Comparison of ENCODE assay signal across 14 cellular contexts in the genomic region with DNA sequence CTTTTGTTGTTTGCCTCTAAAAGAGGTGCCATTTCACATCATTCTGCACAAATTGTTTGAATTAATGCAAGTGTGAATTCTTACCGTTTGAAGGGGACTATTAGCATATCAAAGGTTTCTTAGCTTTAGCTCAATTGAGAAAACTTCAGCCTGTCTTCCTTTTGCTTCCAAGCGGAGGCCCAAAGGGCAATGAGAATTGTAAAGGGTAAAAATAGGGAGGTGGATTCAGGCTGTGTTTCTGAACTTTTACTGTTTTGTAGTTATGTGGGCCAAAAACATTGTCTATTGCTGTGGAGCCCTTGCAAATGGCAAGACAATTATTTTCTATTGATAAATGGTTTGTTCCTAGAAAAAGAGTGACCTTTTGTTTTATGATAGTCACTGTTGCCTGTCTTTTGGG. TPM values are rescaled to one million over a fixed set of nuclear protein-coding genes. Genes with fewer than 3 reads are reported as not detected.
DNase-seq lines count a peak whose midpoint lies in the region; ATAC-seq and TF ChIP-seq lines count a peak whose summit lies in the region.
"Had no signal": no experiment of that assay in that cellular context is flagged by ENCODE, and none has a peak within 500 bp of the region (broad histone marks: within the 10 kb centered on the region; RNA-seq: fewer than 3 reads in every experiment).

No MANE protein-coding gene starts in this region.

- H3K23ac ChIP-seq in neuronal stem cell (ENCODE audit: low read depth, low read length, poor library complexity): no peak overlapping the region

- no peak overlapping the region for H3K18ac ChIP-seq in neuronal stem cell (ENCODE audit: low read length)

- intact Hi-C loops in activated CD4-positive, alpha-beta memory T cell treated with anti-CD3 and anti-CD28 coated beads for 36 hours (cut with micrococcal nuclease): no loop called here

- DNase-seq in ACHN (peak; percentile 26), Peyer's patch (no peak), foreskin fibroblast (no peak), neuronal stem cell (ENCODE audit: low spot score) (peak; percentile 58), H4 (ENCODE audit: low spot score) (no peak), SW480 (ENCODE audit: low spot score) (no peak)
- no peak for DNase-seq in activated CD4-positive, alpha-beta memory T cell treated with anti-CD3 and anti-CD28 coated beads for 36 hours
- DNase-seq: effector CD8-positive, alpha-beta T cell; left colon; NCI-H1694 had no signal

- H3K9me3 ChIP-seq in Peyer's patch (no peaks in the 10 kb centered on the region), neuronal stem cell (replicated peaks in 1 of 2; ENCODE audit: control insufficient read depth in 2 of 2, insufficient read depth in 1 of 2, low read depth in 1 of 2, low read length in 2 of 2) (no peaks in the 10 kb centered on the region)

- H3K4me1 ChIP-seq in Peyer's patch: no peaks in the 10 kb centered on the region
- H3K4me1 ChIP-seq in neuronal stem cell (ENCODE audit: control insufficient read depth in 2 of 2, insufficient read depth in 1 of 2, low read depth in 1 of 2, low read length in 2 of 2): peaks cover 2 to 18% of the 10 kb centered on the region in 2 donors
- H3K4me1 ChIP-seq: BLaER1 had no signal

- H4K8ac ChIP-seq in neuronal stem cell (ENCODE audit: low read depth, low read length): no peak overlapping the region

- CTCF ChIA-PET in activated CD4-positive, alpha-beta memory T cell treated with anti-CD3 and anti-CD28 coated beads for 36 hours (lab: Charles Lee): no interaction called here

- no CpG with 5 or more reads among the region's 2 CpGs for WGBS in neuronal stem cell (ENCODE audit: extremely low coverage in 2 of 2, insufficient read length in 2 of 2, insufficient replicate concordance in 1 of 2), 2 donors

- H3K4me2 ChIP-seq in neuronal stem cell (ENCODE audit: insufficient read depth, low read length, poor library complexity, severe bottlenecking): peak overlapping the region; percentile 38
- H3K4me2 ChIP-seq: BLaER1 had no signal

- H3K4me3 ChIP-seq in Peyer's patch (peak overlapping the region in 3 of 4 donors; percentile 47 to 74 (median 63)), foreskin fibroblast (ENCODE audit: low read depth in 1 of 2, low read length in 2 of 2) (peak overlapping the region; percentile 73), neuronal stem cell (ENCODE audit: low read length in 2 of 2) (peak overlapping the region; percentile 9 to 92)
- H3K4me3 ChIP-seq: BLaER1 had no signal

- no peak overlapping the region for H3K27ac Mint-ChIP-seq in activated CD4-positive, alpha-beta memory T cell treated with anti-CD3 and anti-CD28 coated beads for 36 hours
- H3K27ac Mint-ChIP-seq: activated T-helper 2 cell treated with anti-CD3 and anti-CD28 coated beads, Interferon-gamma antibody, Interleukin-2, Interleukin-4, amounts not matched to agents 10 μg/mL and 5 μg/mL and 100 μg/mL, durations not matched to agents 14 hours and 24 hours and 36 hours; stimulated activated memory B cell treated with anti-CD40 and anti-IgM and Interleukin-4, amounts not matched to agents 10 μg/mL and 1 μg/mL and 100 μg/mL, for 72 hours had no signal

- no peaks in the 10 kb centered on the region for H3K9me3 Mint-ChIP-seq in activated CD4-positive, alpha-beta memory T cell treated with anti-CD3 and anti-CD28 coated beads for 36 hours
- H3K9me3 Mint-ChIP-seq: activated T-helper 2 cell treated with anti-CD3 and anti-CD28 coated beads, Interferon-gamma antibody, Interleukin-2, Interleukin-4, amounts not matched to agents 10 μg/mL and 5 μg/mL and 100 μg/mL, durations not matched to agents 14 hours and 24 hours and 36 hours; stimulated activated memory B cell treated with anti-CD40 and anti-IgM and Interleukin-4, amounts not matched to agents 10 μg/mL and 1 μg/mL and 100 μg/mL, for 72 hours had no signal

- H2BK5ac ChIP-seq in neuronal stem cell (ENCODE audit: low read length): no peak overlapping the region

- ATAC-seq in GM19463 (IDR thresholded peaks at IDR 0.05; ENCODE audit: unreplicated experiment): no peak
- ATAC-seq: left colon; stimulated activated memory B cell treated with anti-CD40 and anti-IgM and Interleukin-4, amounts not matched to agents 10 μg/mL and 1 μg/mL and 100 μg/mL, for 72 hours had no signal

- H3K36me3 ChIP-seq in Peyer's patch: no peaks in the 10 kb centered on the region
- H3K36me3 ChIP-seq in neuronal stem cell (replicated peaks in 1 of 2; ENCODE audit: control insufficient read depth in 2 of 2, insufficient read depth in 2 of 2, low read length in 2 of 2): no peaks in the 10 kb centered on the region
- H3K36me3 ChIP-seq: BLaER1 had no signal

- no peak overlapping the region for H3K4me3 Mint-ChIP-seq in activated CD4-positive, alpha-beta memory T cell treated with anti-CD3 and anti-CD28 coated beads for 36 hours
- H3K4me3 Mint-ChIP-seq: stimulated activated memory B cell treated with anti-CD40 and anti-IgM and Interleukin-4, amounts not matched to agents 10 μg/mL and 1 μg/mL and 100 μg/mL, for 72 hours had no signal

- H3K9ac ChIP-seq in neuronal stem cell (ENCODE audit: low read depth, low read length, poor library complexity): no peak overlapping the region
- H3K9ac ChIP-seq: BLaER1 had no signal

- no peak overlapping the region for H2BK15ac ChIP-seq in neuronal stem cell (ENCODE audit: low read length)

- H3K4me1 Mint-ChIP-seq in activated CD4-positive, alpha-beta memory T cell treated with anti-CD3 and anti-CD28 coated beads for 36 hours (ENCODE audit: low read depth): peaks cover 3% of the 10 kb centered on the region

- peaks cover 7% of the 10 kb centered on the region for H3K79me1 ChIP-seq in neuronal stem cell (ENCODE audit: low read depth, low read length)

- peaks cover 32% of the 10 kb centered on the region for H3K27me3 Mint-ChIP-seq in activated CD4-positive, alpha-beta memory T cell treated with anti-CD3 and anti-CD28 coated beads for 36 hours

- peaks cover 2% of the 10 kb centered on the region for H3K36me3 Mint-ChIP-seq in activated CD4-positive, alpha-beta memory T cell treated with anti-CD3 and anti-CD28 coated beads for 36 hours
- H3K36me3 Mint-ChIP-seq: stimulated activated memory B cell treated with anti-CD40 and anti-IgM and Interleukin-4, amounts not matched to agents 10 μg/mL and 1 μg/mL and 100 μg/mL, for 72 hours had no signal

- POLR2A ChIA-PET in activated CD4-positive, alpha-beta memory T cell treated with anti-CD3 and anti-CD28 coated beads for 36 hours (lab: Charles Lee): no interaction called here

- H3K14ac ChIP-seq in neuronal stem cell (ENCODE audit: low read length): no peak overlapping the region

- in situ Hi-C loops in ACHN (cut with HindIII; ENCODE audit: low pct_ligation_motif_present, low pct_unique_long_range_greater_than_20kb, low sequenced_read_pairs): no loop called here

- H2AFZ ChIP-seq in neuronal stem cell (ENCODE audit: low read length): no peak overlapping the region

- no peak overlapping the region for H2AK5ac ChIP-seq in neuronal stem cell (ENCODE audit: low read depth, low read length)

- no peak overlapping the region for H2BK120ac ChIP-seq in neuronal stem cell (ENCODE audit: low read depth, low read length)

- TF ChIP-seq CTCF in Peyer's patch (IDR thresholded peaks at IDR 0.05): no peak
- no peak for TF ChIP-seq CTCF in foreskin fibroblast (IDR thresholded peaks at IDR 0.05; ENCODE audit: low read depth, low read length)

- H4K91ac ChIP-seq in neuronal stem cell (ENCODE audit: low read depth, low read length, poor library complexity): no peak overlapping the region

- no peak overlapping the region for H3K27ac ChIP-seq in Peyer's patch
- peak overlapping the region; percentile 98 for H3K27ac ChIP-seq in neuronal stem cell (replicated peaks; ENCODE audit: low read length)
- H3K27ac ChIP-seq: BLaER1 had no signal

- H2BK12ac ChIP-seq in neuronal stem cell (ENCODE audit: low read length): no peak overlapping the region

- TF ChIP-seq POLR2A in Peyer's patch (IDR thresholded peaks at IDR 0.05): no peak

- H3K4ac ChIP-seq in neuronal stem cell (ENCODE audit: low read length): no peak overlapping the region

- H3K27me3 ChIP-seq in Peyer's patch: no peaks in the 10 kb centered on the region
- H3K27me3 ChIP-seq in neuronal stem cell (ENCODE audit: control insufficient read depth in 3 of 3, insufficient read depth in 3 of 3, low read depth in 1 of 3, low read length in 3 of 3): no peaks in the 10 kb centered on the region
- H3K27me3 ChIP-seq: BLaER1 had no signal

RNA-seq across cellular contexts. Expression of a gene that starts 3.6 kb away (rescaled TPM):
- 10 to 100 TPM in 2 of 4 donors, 1 to 10 TPM in 2; 6.1 to 48.7 (median 16.2) TPM for total RNA-seq in Peyer's patch
- 98.5 TPM for polyA plus RNA-seq in neuronal stem cell (2013, experiment 1 of 2)
- 102 TPM for polyA plus RNA-seq in neuronal stem cell (2013, experiment 2 of 2)
- total RNA-seq in activated CD4-positive, alpha-beta memory T cell treated with anti-CD3 and anti-CD28 coated beads for 36 hours: not detected
- 29.4 and 36.4 TPM in 2 replicates for total RNA-seq in H4 (2014; rRNA removed; shearing (Covaris generic))
- total RNA-seq: activated T-helper 2 cell treated with anti-CD3 and anti-CD28 coated beads, Interferon-gamma antibody, Interleukin-2, Interleukin-4, amounts not matched to agents 10 μg/mL and 5 μg/mL and 100 μg/mL, durations not matched to agents 14 hours and 24 hours and 36 hours had no signal

Comparison
In these comparisons a context has a peak if more than half of its experiments do, and no peak if none do; other contexts are left out.
1. DNase-seq: peak in ACHN (single experiment) and neuronal stem cell (single experiment); none in Peyer's patch (0 of 3), foreskin fibroblast (0 of 2), activated CD4-positive, alpha-beta memory T cell treated with anti-CD3 and anti-CD28 coated beads for 36 hours (single experiment), H4 (single experiment) and SW480 (single experiment).
2. RNA of a gene that starts 3.6 kb away (total RNA-seq): 29.4 to 36.4 TPM in H4 and 6.1 to 48.7 TPM in Peyer's patch; not detected in activated CD4-positive, alpha-beta memory T cell treated with anti-CD3 and anti-CD28 coated beads for 36 hours; every median in the first group is over 4 times any median in the second.
3. Peak in every context shown above with its lines, with median percentiles within 50 percentile points of each other: H3K4me3 ChIP-seq.